ENCODE assay signal across 1 cellular context in the genomic region with DNA sequence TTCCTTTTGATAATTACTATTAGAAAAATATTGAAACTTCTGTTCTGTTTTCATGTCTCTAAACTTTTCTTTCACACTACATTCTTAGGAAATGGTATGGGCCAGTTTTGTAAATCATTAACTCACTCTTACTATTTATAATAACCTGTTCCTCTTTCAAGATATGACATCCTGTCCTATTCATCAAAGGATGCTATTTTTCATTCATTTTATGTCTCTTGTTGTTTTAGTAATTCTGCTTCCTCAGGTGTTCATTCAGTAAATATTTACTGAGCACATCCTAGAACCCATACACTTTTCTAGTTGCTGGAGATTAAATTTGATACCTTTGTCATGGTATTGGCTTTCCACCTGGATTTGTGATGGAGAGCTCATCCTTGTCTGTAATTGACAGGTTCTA.
TF ChIP-seq lines count a peak whose summit lies in the region.

No MANE protein-coding gene starts in this region.

TF ChIP-seq in GM12878, 131 proteins besides CTCF, POLR2A, EP300 and RAD21 (continued from another document):
- TF ChIP-seq, protein P1, sequence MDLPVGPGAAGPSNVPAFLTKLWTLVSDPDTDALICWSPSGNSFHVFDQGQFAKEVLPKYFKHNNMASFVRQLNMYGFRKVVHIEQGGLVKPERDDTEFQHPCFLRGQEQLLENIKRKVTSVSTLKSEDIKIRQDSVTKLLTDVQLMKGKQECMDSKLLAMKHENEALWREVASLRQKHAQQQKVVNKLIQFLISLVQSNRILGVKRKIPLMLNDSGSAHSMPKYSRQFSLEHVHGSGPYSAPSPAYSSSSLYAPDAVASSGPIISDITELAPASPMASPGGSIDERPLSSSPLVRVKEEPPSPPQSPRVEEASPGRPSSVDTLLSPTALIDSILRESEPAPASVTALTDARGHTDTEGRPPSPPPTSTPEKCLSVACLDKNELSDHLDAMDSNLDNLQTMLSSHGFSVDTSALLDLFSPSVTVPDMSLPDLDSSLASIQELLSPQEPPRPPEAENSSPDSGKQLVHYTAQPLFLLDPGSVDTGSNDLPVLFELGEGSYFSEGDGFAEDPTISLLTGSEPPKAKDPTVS (IDR thresholded peaks at IDR 0.05; ENCODE audit: low read depth, low read length): no peak
- TF ChIP-seq BACH1 (IDR thresholded peaks at IDR 0.05; ENCODE audit: borderline replicate concordance) (no peak), SPI1 (IDR thresholded peaks at IDR 0.05; ENCODE audit: borderline replicate concordance, insufficient read depth, low read depth, low read length) (peak; percentile 30; the same call in 1 of the 2 replicates), HDGF (IDR thresholded peaks at IDR 0.05) (0 out of 2 replicates have a peak, but pooled peaks have one; percentile 25), MTA2 (IDR thresholded peaks at IDR 0.05; ENCODE audit: low read depth) (peak; percentile 64), IKZF2 (IDR thresholded peaks at IDR 0.05) (peak; percentile 26 to 35; a peak in 2 of 4 replicates), CBX5 (IDR thresholded peaks at IDR 0.05; ENCODE audit: low read depth) (no peak), CHD1 (IDR thresholded peaks at IDR 0.05; ENCODE audit: low read depth, low read length) (no peak)
- TF ChIP-seq, protein P2, sequence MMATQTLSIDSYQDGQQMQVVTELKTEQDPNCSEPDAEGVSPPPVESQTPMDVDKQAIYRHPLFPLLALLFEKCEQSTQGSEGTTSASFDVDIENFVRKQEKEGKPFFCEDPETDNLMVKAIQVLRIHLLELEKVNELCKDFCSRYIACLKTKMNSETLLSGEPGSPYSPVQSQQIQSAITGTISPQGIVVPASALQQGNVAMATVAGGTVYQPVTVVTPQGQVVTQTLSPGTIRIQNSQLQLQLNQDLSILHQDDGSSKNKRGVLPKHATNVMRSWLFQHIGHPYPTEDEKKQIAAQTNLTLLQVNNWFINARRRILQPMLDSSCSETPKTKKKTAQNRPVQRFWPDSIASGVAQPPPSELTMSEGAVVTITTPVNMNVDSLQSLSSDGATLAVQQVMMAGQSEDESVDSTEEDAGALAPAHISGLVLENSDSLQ (IDR thresholded peaks at IDR 0.05): peak; percentile 20; the same call in 1 of the 2 replicates
- TF ChIP-seq, protein P3, sequence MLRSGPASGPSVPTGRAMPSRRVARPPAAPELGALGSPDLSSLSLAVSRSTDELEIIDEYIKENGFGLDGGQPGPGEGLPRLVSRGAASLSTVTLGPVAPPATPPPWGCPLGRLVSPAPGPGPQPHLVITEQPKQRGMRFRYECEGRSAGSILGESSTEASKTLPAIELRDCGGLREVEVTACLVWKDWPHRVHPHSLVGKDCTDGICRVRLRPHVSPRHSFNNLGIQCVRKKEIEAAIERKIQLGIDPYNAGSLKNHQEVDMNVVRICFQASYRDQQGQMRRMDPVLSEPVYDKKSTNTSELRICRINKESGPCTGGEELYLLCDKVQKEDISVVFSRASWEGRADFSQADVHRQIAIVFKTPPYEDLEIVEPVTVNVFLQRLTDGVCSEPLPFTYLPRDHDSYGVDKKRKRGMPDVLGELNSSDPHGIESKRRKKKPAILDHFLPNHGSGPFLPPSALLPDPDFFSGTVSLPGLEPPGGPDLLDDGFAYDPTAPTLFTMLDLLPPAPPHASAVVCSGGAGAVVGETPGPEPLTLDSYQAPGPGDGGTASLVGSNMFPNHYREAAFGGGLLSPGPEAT (IDR thresholded peaks at IDR 0.05; ENCODE audit: low read depth): peak; percentile 40; the same call in 1 of the 2 replicates
